Comparison of ENCODE assay signal across 29 cellular contexts in genomic region chr14:85178869-85179268, GRCh38.
"Had no signal": no experiment of that assay in that cellular context is flagged by ENCODE, and none has a peak within 500 bp of the region (broad histone marks: within the 10 kb centered on the region; RNA-seq: fewer than 3 reads in every experiment).

No MANE protein-coding gene starts in this region.

- H3K4me1 ChIP-seq: adrenal gland, esophagus squamous epithelium, gastrocnemius medialis, sigmoid colon, testis, uterus had no signal

- H3K9me3 ChIP-seq: adrenal gland, esophagus squamous epithelium, gastrocnemius medialis, sigmoid colon, testis, uterus had no signal

- H3K9ac ChIP-seq: neural progenitor cell had no signal

- H3K27ac Mint-ChIP-seq: activated CD4-positive, alpha-beta T cell treated with anti-CD3 and anti-CD28 coated beads, Interleukin-2, amount 10 ng/mL, durations not matched to agents 7 days and 5 days; activated CD8-positive, alpha-beta memory T cell treated with anti-CD3 and anti-CD28 coated beads, Interleukin-2, amount 10 ng/mL, durations not matched to agents 7 days and 5 days; activated CD8-positive, alpha-beta T cell treated with anti-CD3 and anti-CD28 coated beads for 36 hours; activated naive CD8-positive, alpha-beta T cell; activated T-helper 1 cell treated with anti-CD3 and anti-CD28 coated beads, Interleukin-12 subunit alpha, Interleukin-12 subunit beta, Interleukin-2, Interleukin-4 antibody, amounts not matched to agents 30 ng/mL and 10 ng/mL and 1 ng/mL, durations not matched to agents 14 hours and 24 hours and 36 hours; mesothelial cell of epicardium; naive thymus-derived CD8-positive, alpha-beta T cell; neural progenitor cell; progenitor cell of endocrine pancreas; T-helper 2 cell treated with Interferon-gamma antibody and Interleukin-4, amounts not matched to agents 5 μg/mL and 100 μg/mL, for 36 hours had no signal

- H3K4me1 Mint-ChIP-seq: activated CD4-positive, alpha-beta T cell treated with anti-CD3 and anti-CD28 coated beads, Interleukin-2, amount 10 ng/mL, durations not matched to agents 7 days and 5 days; activated CD8-positive, alpha-beta memory T cell treated with anti-CD3 and anti-CD28 coated beads, Interleukin-2, amount 10 ng/mL, durations not matched to agents 7 days and 5 days; naive thymus-derived CD8-positive, alpha-beta T cell; neural progenitor cell had no signal

- H3K27me3 ChIP-seq: adrenal gland, esophagus squamous epithelium, gastrocnemius medialis, neural progenitor cell, sigmoid colon, testis, uterus had no signal

- ATAC-seq: activated CD8-positive, alpha-beta memory T cell treated with anti-CD3 and anti-CD28 coated beads, Interleukin-2, amount 10 ng/mL, durations not matched to agents 7 days and 5 days; activated CD8-positive, alpha-beta T cell treated with anti-CD3 and anti-CD28 coated beads for 36 hours; gastrocnemius medialis; left ventricle myocardium superior; naive thymus-derived CD8-positive, alpha-beta T cell had no signal

- H3K27me3 Mint-ChIP-seq: activated CD4-positive, alpha-beta T cell treated with anti-CD3 and anti-CD28 coated beads, Interleukin-2, amount 10 ng/mL, durations not matched to agents 7 days and 5 days; activated CD8-positive, alpha-beta memory T cell treated with anti-CD3 and anti-CD28 coated beads, Interleukin-2, amount 10 ng/mL, durations not matched to agents 7 days and 5 days; activated CD8-positive, alpha-beta T cell treated with anti-CD3 and anti-CD28 coated beads for 36 hours; activated naive CD8-positive, alpha-beta T cell; naive thymus-derived CD8-positive, alpha-beta T cell; progenitor cell of endocrine pancreas had no signal

- H3K4me3 ChIP-seq: adrenal gland, esophagus squamous epithelium, gastrocnemius medialis, neural progenitor cell, sigmoid colon, smooth muscle cell, testis, uterus had no signal

- H3K36me3 Mint-ChIP-seq: activated CD8-positive, alpha-beta memory T cell treated with anti-CD3 and anti-CD28 coated beads, Interleukin-2, amount 10 ng/mL, durations not matched to agents 7 days and 5 days; activated naive CD8-positive, alpha-beta T cell; mesothelial cell of epicardium; naive thymus-derived CD8-positive, alpha-beta T cell; neural progenitor cell had no signal

- H3K27ac ChIP-seq: adrenal gland, gastrocnemius medialis, neural progenitor cell, sigmoid colon, testis, uterus, VCaP had no signal

- DNase-seq: activated CD4-positive, alpha-beta T cell treated with anti-CD3 and anti-CD28 coated beads, Interleukin-2, amount 10 ng/mL, durations not matched to agents 7 days and 5 days; activated CD4-positive, CD25-positive, alpha-beta regulatory T cell treated with anti-CD3 and anti-CD28 coated beads, Interleukin-2, amount 50 U/mL, for 72 hours; activated CD8-positive, alpha-beta memory T cell treated with anti-CD3 and anti-CD28 coated beads, Interleukin-2, amount 10 ng/mL, durations not matched to agents 7 days and 5 days; activated CD8-positive, alpha-beta T cell treated with anti-CD3 and anti-CD28 coated beads for 36 hours; activated naive CD4-positive, alpha-beta T cell; adrenal gland; central memory CD4-positive, alpha-beta T cell; effector memory CD4-positive, alpha-beta T cell; esophagus squamous epithelium; gastrocnemius medialis; head of caudate nucleus; left ventricle myocardium superior; mammary epithelial cell; naive thymus-derived CD8-positive, alpha-beta T cell; retina; sigmoid colon; stimulated activated CD4-positive, alpha-beta T cell treated with anti-CD3 and anti-CD28 coated beads, Interleukin-4, amount 100 ng/mL, for 1 hour; stimulated activated naive CD4-positive, alpha-beta T cell; testis; trophoblast cell; uterus had no signal

- H3K36me3 ChIP-seq: adrenal gland, esophagus squamous epithelium, gastrocnemius medialis, neural progenitor cell, sigmoid colon, uterus had no signal

- H3K4me3 Mint-ChIP-seq: activated CD4-positive, alpha-beta T cell treated with anti-CD3 and anti-CD28 coated beads, Interleukin-2, amount 10 ng/mL, durations not matched to agents 7 days and 5 days; activated CD8-positive, alpha-beta memory T cell treated with anti-CD3 and anti-CD28 coated beads, Interleukin-2, amount 10 ng/mL, durations not matched to agents 7 days and 5 days; activated CD8-positive, alpha-beta T cell treated with anti-CD3 and anti-CD28 coated beads for 36 hours; activated naive CD8-positive, alpha-beta T cell; activated T-helper 1 cell treated with anti-CD3 and anti-CD28 coated beads, Interleukin-12 subunit alpha, Interleukin-12 subunit beta, Interleukin-2, Interleukin-4 antibody, amounts not matched to agents 30 ng/mL and 10 ng/mL and 1 ng/mL, durations not matched to agents 14 hours and 24 hours and 36 hours; mesothelial cell of epicardium; naive thymus-derived CD8-positive, alpha-beta T cell; neural progenitor cell; T-helper 2 cell treated with Interferon-gamma antibody and Interleukin-4, amounts not matched to agents 5 μg/mL and 100 μg/mL, for 36 hours had no signal
